ENCODE assay signal across 1 cellular context in the genomic region with DNA sequence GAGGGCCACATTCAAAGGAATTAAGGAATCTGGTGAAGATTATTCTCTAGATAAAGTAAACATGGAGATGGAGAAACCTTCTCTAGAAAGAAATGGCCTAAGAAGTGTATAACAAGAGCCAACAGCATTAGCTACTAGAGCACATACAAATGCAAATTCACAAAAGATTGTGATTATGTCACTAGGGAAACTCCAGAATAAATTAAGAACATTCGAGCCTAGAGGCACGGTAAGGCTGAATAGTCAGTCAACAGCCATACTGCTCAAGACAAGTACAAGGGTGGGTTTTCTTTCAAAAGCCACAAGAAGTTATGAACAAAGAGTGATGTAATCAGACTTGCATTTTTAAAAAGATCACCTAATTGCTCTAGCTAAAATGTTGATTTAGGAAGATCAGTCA.
TF ChIP-seq lines count a peak whose summit lies in the region.

No MANE protein-coding gene starts in this region.

TF ChIP-seq in GM23338, 12 proteins besides CTCF, POLR2A, EP300 and RAD21 (continued from another document):
- no peak for TF ChIP-seq ZNF114 (CRISPR knock-in tag; IDR thresholded peaks at IDR 0.05)
- TF ChIP-seq, protein P1, sequence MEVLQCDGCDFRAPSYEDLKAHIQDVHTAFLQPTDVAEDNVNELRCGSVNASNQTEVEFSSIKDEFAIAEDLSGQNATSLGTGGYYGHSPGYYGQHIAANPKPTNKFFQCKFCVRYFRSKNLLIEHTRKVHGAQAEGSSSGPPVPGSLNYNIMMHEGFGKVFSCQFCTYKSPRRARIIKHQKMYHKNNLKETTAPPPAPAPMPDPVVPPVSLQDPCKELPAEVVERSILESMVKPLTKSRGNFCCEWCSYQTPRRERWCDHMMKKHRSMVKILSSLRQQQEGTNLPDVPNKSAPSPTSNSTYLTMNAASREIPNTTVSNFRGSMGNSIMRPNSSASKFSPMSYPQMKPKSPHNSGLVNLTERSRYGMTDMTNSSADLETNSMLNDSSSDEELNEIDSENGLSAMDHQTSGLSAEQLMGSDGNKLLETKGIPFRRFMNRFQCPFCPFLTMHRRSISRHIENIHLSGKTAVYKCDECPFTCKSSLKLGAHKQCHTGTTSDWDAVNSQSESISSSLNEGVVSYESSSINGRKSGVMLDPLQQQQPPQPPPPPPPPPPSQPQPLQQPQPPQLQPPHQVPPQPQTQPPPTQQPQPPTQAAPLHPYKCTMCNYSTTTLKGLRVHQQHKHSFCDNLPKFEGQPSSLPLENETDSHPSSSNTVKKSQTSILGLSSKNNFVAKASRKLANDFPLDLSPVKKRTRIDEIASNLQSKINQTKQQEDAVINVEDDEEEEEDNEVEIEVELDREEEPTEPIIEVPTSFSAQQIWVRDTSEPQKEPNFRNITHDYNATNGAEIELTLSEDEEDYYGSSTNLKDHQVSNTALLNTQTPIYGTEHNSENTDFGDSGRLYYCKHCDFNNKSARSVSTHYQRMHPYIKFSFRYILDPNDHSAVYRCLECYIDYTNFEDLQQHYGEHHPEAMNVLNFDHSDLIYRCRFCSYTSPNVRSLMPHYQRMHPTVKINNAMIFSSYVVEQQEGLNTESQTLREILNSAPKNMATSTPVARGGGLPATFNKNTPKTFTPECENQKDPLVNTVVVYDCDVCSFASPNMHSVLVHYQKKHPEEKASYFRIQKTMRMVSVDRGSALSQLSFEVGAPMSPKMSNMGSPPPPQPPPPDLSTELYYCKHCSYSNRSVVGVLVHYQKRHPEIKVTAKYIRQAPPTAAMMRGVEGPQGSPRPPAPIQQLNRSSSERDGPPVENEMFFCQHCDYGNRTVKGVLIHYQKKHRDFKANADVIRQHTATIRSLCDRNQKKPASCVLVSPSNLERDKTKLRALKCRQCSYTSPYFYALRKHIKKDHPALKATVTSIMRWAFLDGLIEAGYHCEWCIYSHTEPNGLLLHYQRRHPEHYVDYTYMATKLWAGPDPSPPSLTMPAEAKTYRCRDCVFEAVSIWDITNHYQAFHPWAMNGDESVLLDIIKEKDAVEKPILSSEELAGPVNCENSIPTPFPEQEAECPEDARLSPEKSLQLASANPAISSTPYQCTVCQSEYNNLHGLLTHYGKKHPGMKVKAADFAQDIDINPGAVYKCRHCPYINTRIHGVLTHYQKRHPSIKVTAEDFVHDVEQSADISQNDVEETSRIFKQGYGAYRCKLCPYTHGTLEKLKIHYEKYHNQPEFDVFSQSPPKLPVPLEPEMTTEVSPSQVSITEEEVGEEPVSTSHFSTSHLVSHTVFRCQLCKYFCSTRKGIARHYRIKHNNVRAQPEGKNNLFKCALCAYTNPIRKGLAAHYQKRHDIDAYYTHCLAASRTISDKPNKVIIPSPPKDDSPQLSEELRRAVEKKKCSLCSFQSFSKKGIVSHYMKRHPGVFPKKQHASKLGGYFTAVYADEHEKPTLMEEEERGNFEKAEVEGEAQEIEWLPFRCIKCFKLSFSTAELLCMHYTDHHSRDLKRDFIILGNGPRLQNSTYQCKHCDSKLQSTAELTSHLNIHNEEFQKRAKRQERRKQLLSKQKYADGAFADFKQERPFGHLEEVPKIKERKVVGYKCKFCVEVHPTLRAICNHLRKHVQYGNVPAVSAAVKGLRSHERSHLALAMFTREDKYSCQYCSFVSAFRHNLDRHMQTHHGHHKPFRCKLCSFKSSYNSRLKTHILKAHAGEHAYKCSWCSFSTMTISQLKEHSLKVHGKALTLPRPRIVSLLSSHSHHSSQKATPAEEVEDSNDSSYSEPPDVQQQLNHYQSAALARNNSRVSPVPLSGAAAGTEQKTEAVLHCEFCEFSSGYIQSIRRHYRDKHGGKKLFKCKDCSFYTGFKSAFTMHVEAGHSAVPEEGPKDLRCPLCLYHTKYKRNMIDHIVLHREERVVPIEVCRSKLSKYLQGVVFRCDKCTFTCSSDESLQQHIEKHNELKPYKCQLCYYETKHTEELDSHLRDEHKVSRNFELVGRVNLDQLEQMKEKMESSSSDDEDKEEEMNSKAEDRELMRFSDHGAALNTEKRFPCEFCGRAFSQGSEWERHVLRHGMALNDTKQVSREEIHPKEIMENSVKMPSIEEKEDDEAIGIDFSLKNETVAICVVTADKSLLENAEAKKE (CRISPR knock-in tag; IDR thresholded peaks at IDR 0.05): no peak
